In the genomic region with DNA sequence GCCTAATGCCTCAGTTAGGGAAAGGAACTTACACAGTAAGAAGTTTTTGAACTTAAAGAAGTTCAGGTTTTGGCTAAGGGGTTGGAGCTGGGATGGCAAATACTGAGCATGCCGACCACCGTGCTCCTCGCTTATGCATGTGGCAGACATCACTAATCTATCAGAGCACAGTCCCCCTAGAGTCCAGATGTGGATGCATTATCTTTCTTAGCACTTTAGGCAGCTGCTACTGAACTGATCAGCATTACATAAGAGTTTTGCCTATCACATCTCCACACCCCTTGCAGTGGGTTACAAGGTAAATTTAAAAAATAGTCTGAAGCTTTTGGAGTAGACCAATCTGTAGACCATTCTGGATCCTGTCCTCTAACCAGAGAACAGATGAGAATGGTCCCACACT, we compare ENCODE assay signal across 15 cellular contexts. TPM values are rescaled to one million over a fixed set of nuclear protein-coding genes. Genes with fewer than 3 reads are reported as not detected.
DNase-seq lines count a peak whose midpoint lies in the region; ATAC-seq and TF ChIP-seq lines count a peak whose summit lies in the region.
"Had no signal": no experiment of that assay in that cellular context is flagged by ENCODE, and none has a peak within 500 bp of the region (broad histone marks: within the 10 kb centered on the region; RNA-seq: fewer than 3 reads in every experiment).

No MANE protein-coding gene starts in this region.

- no peaks in the 10 kb centered on the region for H3K9me3 ChIP-seq in GM23248 (ENCODE audit: low read depth)
- H3K9me3 ChIP-seq: HAP-1 had no signal

- POLR2A ChIA-PET in WTC11 (lab: Charles Lee), result no interaction called here

- H3K27me3 ChIP-seq in GM23248 (replicated peaks; ENCODE audit: insufficient read depth), result no peaks in the 10 kb centered on the region

- H3K4me3 ChIP-seq in GM23248, result no peak overlapping the region
- H3K4me3 ChIP-seq: HAP-1 had no signal

- no peaks in the 10 kb centered on the region for H3K4me1 ChIP-seq in GM23248 (ENCODE audit: insufficient read depth)

- TF ChIP-seq CTCF in HFFc6 (IDR thresholded peaks at IDR 0.05) (no peak), WTC11 (IDR thresholded peaks at IDR 0.05) (no peak)

- 96 to 98% methylated on average over 3 of the region's 3 CpGs for WGBS in GM23248 (ENCODE audit: low coverage in 1 of 2, low lambda C conversion rate in 2 of 2, missing lambda C conversion rate in 2 of 2), 2 experiments

- CTCF ChIA-PET in WTC11 (lab: Charles Lee), result interaction anchor here (1.0 to 1.4 kb wide), 3 partner anchors 16 to 49 kb away, joined by 3 to 4 read pairs (median 4); no protein-coding TSS in a partner anchor

- H3K27me3 Mint-ChIP-seq in HFFc6 (ENCODE audit: insufficient read depth), result peaks cover 2% of the 10 kb centered on the region; the same call in 1 of the 2 replicates
- H3K27me3 Mint-ChIP-seq in WTC11 (ENCODE audit: low read depth), result no peaks in the 10 kb centered on the region
- H3K27me3 Mint-ChIP-seq: CD4-positive, alpha-beta memory T cell had no signal

- peaks cover 48% of the 10 kb centered on the region for H3K36me3 Mint-ChIP-seq in HFFc6 (ENCODE audit: low read depth)
- peaks cover 9% of the 10 kb centered on the region for H3K36me3 Mint-ChIP-seq in WTC11

- no peak overlapping the region for H3K27ac ChIP-seq in GM23248

- peak; percentile 57; the same call in 1 of the 2 replicates for ATAC-seq in WTC11
- no peak for ATAC-seq in GM21576 (IDR thresholded peaks at IDR 0.05; ENCODE audit: unreplicated experiment)
- no peak for ATAC-seq in GM21619 (IDR thresholded peaks at IDR 0.05; ENCODE audit: unreplicated experiment)

- H3K4me2 ChIP-seq in GM23248 (ENCODE audit: unreplicated experiment), result no peak overlapping the region

- H3K9me3 Mint-ChIP-seq in HFFc6, result no peaks in the 10 kb centered on the region
- peaks cover 4% of the 10 kb centered on the region; the same call in 1 of the 2 replicates for H3K9me3 Mint-ChIP-seq in WTC11
- H3K9me3 Mint-ChIP-seq: CD4-positive, alpha-beta memory T cell had no signal

- H3K4me1 Mint-ChIP-seq in HFFc6 (ENCODE audit: low read depth) (peaks cover 67% of the 10 kb centered on the region), WTC11 (peaks cover 4% of the 10 kb centered on the region; the same call in 1 of the 2 replicates)
- H3K4me1 Mint-ChIP-seq: CD4-positive, alpha-beta memory T cell had no signal

- H3K27ac Mint-ChIP-seq in HFFc6 (peak overlapping the region; percentile 53; the same call in 1 of the 2 replicates), WTC11 (no peak overlapping the region)
- H3K27ac Mint-ChIP-seq: CD4-positive, alpha-beta memory T cell had no signal

- no peak overlapping the region for H2AFZ ChIP-seq in GM23248

- H4K20me1 ChIP-seq in GM23248 (ENCODE audit: insufficient read depth), result peaks cover 5% of the 10 kb centered on the region; the same call in 1 of the 2 replicates

- no peak for TF ChIP-seq POLR2A in erythroblast (IDR thresholded peaks at IDR 0.05; ENCODE audit: low read length)

- H3K36me3 ChIP-seq in GM23248 (ENCODE audit: low read depth), result peaks cover 33% of the 10 kb centered on the region

- H3K4me3 Mint-ChIP-seq in HFFc6 (no peak overlapping the region), WTC11 (no peak overlapping the region)
- H3K4me3 Mint-ChIP-seq: CD4-positive, alpha-beta memory T cell had no signal

- H3F3A ChIP-seq in GM23248 (ENCODE audit: insufficient read depth), result no peaks in the 10 kb centered on the region

- in situ Hi-C loops in GM23248 (cut with MboI), result no loop called here

- H3K9ac ChIP-seq in GM23248, result no peak overlapping the region

- H3K79me2 ChIP-seq in GM23248 (ENCODE audit: insufficient read depth), result peaks cover 44% of the 10 kb centered on the region

- no peaks in the 10 kb centered on the region for H3K9me2 ChIP-seq in GM23248 (ENCODE audit: insufficient read depth)

- no peak for DNase-seq in HFFc6
- DNase-seq in WTC11 (ENCODE audit: low spot score), result no peak
- DNase-seq in erythroblast (lab: John Stamatoyannopoulos, UW), result peak; percentile 79 to 94
- no peak for DNase-seq in GM23248
- DNase-seq: C1 segment of cervical spinal cord; Calu3; CD4-positive, alpha-beta memory T cell; COR-L47; DMS53; DMS79 treated with DMSO at 0.1 percent for 48 hours; GF-D8; GOT3 had no signal

TF ChIP-seq in WTC11, 78 proteins besides CTCF, POLR2A, EP300 and RAD21:
- TF ChIP-seq, protein P1, sequence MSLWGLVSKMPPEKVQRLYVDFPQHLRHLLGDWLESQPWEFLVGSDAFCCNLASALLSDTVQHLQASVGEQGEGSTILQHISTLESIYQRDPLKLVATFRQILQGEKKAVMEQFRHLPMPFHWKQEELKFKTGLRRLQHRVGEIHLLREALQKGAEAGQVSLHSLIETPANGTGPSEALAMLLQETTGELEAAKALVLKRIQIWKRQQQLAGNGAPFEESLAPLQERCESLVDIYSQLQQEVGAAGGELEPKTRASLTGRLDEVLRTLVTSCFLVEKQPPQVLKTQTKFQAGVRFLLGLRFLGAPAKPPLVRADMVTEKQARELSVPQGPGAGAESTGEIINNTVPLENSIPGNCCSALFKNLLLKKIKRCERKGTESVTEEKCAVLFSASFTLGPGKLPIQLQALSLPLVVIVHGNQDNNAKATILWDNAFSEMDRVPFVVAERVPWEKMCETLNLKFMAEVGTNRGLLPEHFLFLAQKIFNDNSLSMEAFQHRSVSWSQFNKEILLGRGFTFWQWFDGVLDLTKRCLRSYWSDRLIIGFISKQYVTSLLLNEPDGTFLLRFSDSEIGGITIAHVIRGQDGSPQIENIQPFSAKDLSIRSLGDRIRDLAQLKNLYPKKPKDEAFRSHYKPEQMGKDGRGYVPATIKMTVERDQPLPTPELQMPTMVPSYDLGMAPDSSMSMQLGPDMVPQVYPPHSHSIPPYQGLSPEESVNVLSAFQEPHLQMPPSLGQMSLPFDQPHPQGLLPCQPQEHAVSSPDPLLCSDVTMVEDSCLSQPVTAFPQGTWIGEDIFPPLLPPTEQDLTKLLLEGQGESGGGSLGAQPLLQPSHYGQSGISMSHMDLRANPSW (CRISPR knock-in tag; conservative IDR thresholded peaks at IDR 0.05; ENCODE audit: low read depth), result no peak
- TF ChIP-seq TP53 (CRISPR knock-in tag; IDR thresholded peaks at IDR 0.05) (no peak), OVOL2 (CRISPR knock-in tag; IDR thresholded peaks at IDR 0.05; ENCODE audit: borderline replicate concordance) (no peak), ZNF671 (CRISPR knock-in tag; IDR thresholded peaks at IDR 0.05) (no peak), ZNF121 (CRISPR knock-in tag; IDR thresholded peaks at IDR 0.05) (no peak)
- TF ChIP-seq, protein P2, sequence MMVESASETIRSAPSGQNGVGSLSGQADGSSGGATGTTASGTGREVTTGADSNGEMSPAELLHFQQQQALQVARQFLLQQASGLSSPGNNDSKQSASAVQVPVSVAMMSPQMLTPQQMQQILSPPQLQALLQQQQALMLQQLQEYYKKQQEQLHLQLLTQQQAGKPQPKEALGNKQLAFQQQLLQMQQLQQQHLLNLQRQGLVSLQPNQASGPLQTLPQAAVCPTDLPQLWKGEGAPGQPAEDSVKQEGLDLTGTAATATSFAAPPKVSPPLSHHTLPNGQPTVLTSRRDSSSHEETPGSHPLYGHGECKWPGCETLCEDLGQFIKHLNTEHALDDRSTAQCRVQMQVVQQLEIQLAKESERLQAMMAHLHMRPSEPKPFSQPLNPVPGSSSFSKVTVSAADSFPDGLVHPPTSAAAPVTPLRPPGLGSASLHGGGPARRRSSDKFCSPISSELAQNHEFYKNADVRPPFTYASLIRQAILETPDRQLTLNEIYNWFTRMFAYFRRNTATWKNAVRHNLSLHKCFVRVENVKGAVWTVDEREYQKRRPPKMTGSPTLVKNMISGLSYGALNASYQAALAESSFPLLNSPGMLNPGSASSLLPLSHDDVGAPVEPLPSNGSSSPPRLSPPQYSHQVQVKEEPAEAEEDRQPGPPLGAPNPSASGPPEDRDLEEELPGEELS (CRISPR knock-in tag; IDR thresholded peaks at IDR 0.05), result no peak
- TF ChIP-seq, protein P3, sequence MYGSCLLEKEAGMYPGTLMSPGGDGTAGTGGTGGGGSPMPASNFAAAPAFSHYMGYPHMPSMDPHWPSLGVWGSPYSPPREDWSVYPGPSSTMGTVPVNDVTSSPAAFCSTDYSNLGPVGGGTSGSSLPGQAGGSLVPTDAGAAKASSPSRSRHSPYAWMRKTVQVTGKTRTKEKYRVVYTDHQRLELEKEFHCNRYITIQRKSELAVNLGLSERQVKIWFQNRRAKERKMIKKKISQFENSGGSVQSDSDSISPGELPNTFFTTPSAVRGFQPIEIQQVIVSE (CRISPR knock-in tag; IDR thresholded peaks at IDR 0.05; ENCODE audit: borderline replicate concordance), result no peak

RNA-seq across cellular contexts. Expression of a gene that starts 22.4 kb away (rescaled TPM):
- 100 to 1,000 TPM in 3 of 6 experiments, 10 to 100 TPM in 3; 80.7 to 110 (median 97.9) TPM for total RNA-seq in HFFc6 (2021; fragmentation: NEBNext Ultra II Directional; extraction: Animal tissue kit (Norgen Biotek cat#: 25700))
- total RNA-seq in WTC11 (2021), result 12.4 to 13.8 TPM (median 13.1 TPM) in 3 replicates
- total RNA-seq in GM23248 (2014; rRNA removed; shearing (Covaris generic)), result 31.5 and 36.3 TPM in 2 replicates
- 35.6 and 35.7 TPM in 2 replicates for polyA plus RNA-seq in GM23248 (2016; fragmentation: Nextera tagmentation; extraction: Ambion mirVana)

Comparison
In these comparisons a context has a peak if more than half of its experiments do, and no peak if none do; other contexts are left out.
1. DNase-seq: peak in erythroblast (2 of 2); none in HFFc6 (single experiment), WTC11 (single experiment) and GM23248 (single experiment).